Comparison of ENCODE assay signal across 26 cellular contexts in the genomic region with DNA sequence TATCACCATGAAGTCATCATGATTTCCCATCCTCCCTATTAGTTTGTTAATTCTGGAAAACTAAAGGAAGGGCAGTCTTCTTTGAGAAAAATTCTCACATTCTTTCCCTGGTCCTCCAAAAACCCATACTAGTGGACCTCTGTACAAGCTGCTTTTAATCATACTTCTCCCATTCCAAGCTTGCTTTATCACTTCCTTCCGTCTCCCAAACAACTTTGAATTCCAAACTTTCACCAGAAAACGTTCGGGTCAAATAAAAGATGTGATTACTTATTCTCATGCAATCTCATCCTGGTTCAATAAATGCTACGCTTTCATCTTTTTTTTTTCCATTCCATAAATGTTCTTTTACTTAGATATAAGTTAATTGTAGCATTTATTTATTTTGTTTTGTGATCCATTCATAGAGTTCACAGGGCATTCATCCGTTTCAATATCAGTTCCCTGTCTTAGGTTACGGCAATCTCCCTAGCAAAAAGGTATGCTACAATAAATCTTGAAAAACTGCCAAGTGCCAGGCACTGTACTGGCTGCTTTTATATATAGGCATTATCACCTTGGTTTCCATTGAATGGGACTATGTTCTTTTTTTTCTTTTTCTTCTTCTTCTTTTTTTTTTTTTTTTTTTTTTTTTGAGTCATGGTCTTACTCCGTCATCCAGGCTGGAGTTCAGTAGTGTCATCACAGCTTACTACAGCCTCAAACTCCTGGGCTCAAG.
DNase-seq lines count a peak whose midpoint lies in the region; ATAC-seq, FAIRE-seq and TF ChIP-seq lines count a peak whose summit lies in the region.
"Had no signal": no experiment of that assay in that cellular context is flagged by ENCODE, and none has a peak within 500 bp of the region (broad histone marks: within the 10 kb centered on the region; RNA-seq: fewer than 3 reads in every experiment).

No MANE protein-coding gene starts in this region.

- H4K20me1 ChIP-seq in osteoblast (ENCODE audit: insufficient read depth, low read length) = no peaks in the 10 kb centered on the region
- H4K20me1 ChIP-seq: BLaER1 treated with 17β-estradiol and CSF1 and Interleukin-3, amounts not matched to agents 10 nM and 100 nM had no signal

- intact Hi-C loops in body of pancreas (cut with DNase I) = no loop called here

- H3K36me3 ChIP-seq in BJ (ENCODE audit: control insufficient read depth, insufficient read depth, low read length) (no peaks in the 10 kb centered on the region), osteoblast (ENCODE audit: insufficient read depth, low read length) (no peaks in the 10 kb centered on the region), body of pancreas (replicated peaks in 1 of 2; ENCODE audit: insufficient read depth in 1 of 2, low read depth in 2 of 2) (no peaks in the 10 kb centered on the region)
- H3K36me3 ChIP-seq: BLaER1 treated with 17β-estradiol and CSF1 and Interleukin-3, amounts not matched to agents 10 nM and 100 nM; thyroid gland had no signal

- peak; percentile 62 for DNase-seq in BJ (ENCODE audit: low read depth)
- no peak for DNase-seq in HEK293T (ENCODE audit: extremely low spot score)
- DNase-seq in osteoblast (ENCODE audit: insufficient read length, low spot score, missing footprints) = no peak
- no peak for DNase-seq in SIG-M5 (lab: John Stamatoyannopoulos, UW)
- no peak for DNase-seq in body of pancreas
- DNase-seq: aorta; Caco-2; caudate nucleus; immature natural killer cell; left ventricle myocardium superior; naive thymus-derived CD4-positive, alpha-beta T cell; NCI-H1048; NCI-H187; NCI-H226; NCI-H774; occipital lobe; stimulated activated naive CD8-positive, alpha-beta T cell treated with anti-CD3 and anti-CD28 coated beads, Interleukin-15, amount 100 ng/mL, for 72 hours; thyroid gland had no signal

- no peak for TF ChIP-seq CTCF in BJ (IDR thresholded peaks at IDR 0.05; ENCODE audit: insufficient read depth, low read depth, low read length)
- TF ChIP-seq CTCF in osteoblast (IDR thresholded peaks at IDR 0.05; ENCODE audit: extremely low read depth, low read depth, low read length) = no peak
- no peak for TF ChIP-seq CTCF in body of pancreas (IDR thresholded peaks at IDR 0.05)

- ATAC-seq in GM21619 (IDR thresholded peaks at IDR 0.05; ENCODE audit: unreplicated experiment) = no peak
- ATAC-seq in body of pancreas = no peak
- ATAC-seq: left ventricle myocardium superior; naive thymus-derived CD4-positive, alpha-beta T cell; stimulated activated naive CD8-positive, alpha-beta T cell treated with anti-CD3 and anti-CD28 coated beads, Interleukin-15, amount 100 ng/mL, for 72 hours; WTC11 had no signal

- H3K9me3 ChIP-seq in osteoblast (ENCODE audit: low read depth, low read length) = no peaks in the 10 kb centered on the region
- no peaks in the 10 kb centered on the region for H3K9me3 ChIP-seq in body of pancreas
- H3K9me3 ChIP-seq: Caco-2, thyroid gland had no signal

- peak overlapping the region; percentile 6 for H2AFZ ChIP-seq in osteoblast (ENCODE audit: low read length)
- H2AFZ ChIP-seq: hepatocyte had no signal

- H3K4me1 ChIP-seq in osteoblast (ENCODE audit: insufficient read depth, low read length) (no peaks in the 10 kb centered on the region), body of pancreas (no peaks in the 10 kb centered on the region)
- H3K4me1 ChIP-seq: Caco-2, thyroid gland had no signal

- H3K27me3 ChIP-seq in BJ (ENCODE audit: control insufficient read depth, insufficient read depth, low read length) (no peaks in the 10 kb centered on the region), osteoblast (ENCODE audit: insufficient read depth, low read length) (no peaks in the 10 kb centered on the region), body of pancreas (no peaks in the 10 kb centered on the region)
- H3K27me3 ChIP-seq: BLaER1 treated with 17β-estradiol and CSF1 and Interleukin-3, amounts not matched to agents 10 nM and 100 nM; hepatocyte; thyroid gland had no signal

- peak overlapping the region; percentile 28 for H3K4me2 ChIP-seq in osteoblast (ENCODE audit: insufficient read depth, low read length)
- H3K4me2 ChIP-seq: BLaER1 treated with 17β-estradiol and CSF1 and Interleukin-3, amounts not matched to agents 10 nM and 100 nM; hepatocyte had no signal

- peak; percentile 78 for FAIRE-seq in endometrium (lab: Jason Lieb, UNC)
- FAIRE-seq: frontal cortex, H1 had no signal

- H3K27ac ChIP-seq in osteoblast (ENCODE audit: low read depth, low read length) = no peak overlapping the region
- H3K27ac ChIP-seq in body of pancreas = no peak overlapping the region
- H3K27ac ChIP-seq: BLaER1 treated with 17β-estradiol and CSF1 and Interleukin-3, amounts not matched to agents 10 nM and 100 nM; hepatocyte; HL-60; thyroid gland had no signal

- H3K4me3 ChIP-seq in BJ (ENCODE audit: low read depth, low read length) (no peak overlapping the region), osteoblast (ENCODE audit: insufficient read depth, low read length) (no peak overlapping the region), body of pancreas (no peak overlapping the region)
- H3K4me3 ChIP-seq: BLaER1 treated with 17β-estradiol and CSF1 and Interleukin-3, amounts not matched to agents 10 nM and 100 nM; hepatocyte; thyroid gland had no signal

- TF ChIP-seq POLR2A in body of pancreas (IDR thresholded peaks at IDR 0.05) = no peak

- no peaks in the 10 kb centered on the region for H3K79me2 ChIP-seq in osteoblast (ENCODE audit: insufficient read depth, low read length)
- H3K79me2 ChIP-seq: hepatocyte had no signal

- WGBS in body of pancreas, 2 donors = 56 to 61% methylated on average over 7 of the region's 7 CpGs

- POLR2A ChIA-PET in BJ (lab: Charles Lee) (interaction anchor here (0.5 kb wide), 1 partner anchor 20 kb away, joined by 3 read pairs; no protein-coding TSS in a partner anchor), HEK293T (lab: Yijun Ruan, JAX) (no interaction called here)

- CTCF ChIA-PET in BJ (lab: Yijun Ruan, JAX) = interaction anchor here (0.7 to 1.4 kb wide), 2 partner anchors 20 to 22 kb away, joined by 3 read pairs; no protein-coding TSS in a partner anchor
- CTCF ChIA-PET in HEK293T (lab: Yijun Ruan, JAX) = interaction anchor here (0.5 kb wide), 1 partner anchor 1235 kb away, joined by 4 read pairs; no protein-coding TSS in a partner anchor

TF ChIP-seq in HEK293T, 16 proteins besides CTCF, POLR2A, EP300 and RAD21:
- no peak for TF ChIP-seq ELF4 (IDR thresholded peaks at IDR 0.05)
- TF ChIP-seq ZNF384 (IDR thresholded peaks at IDR 0.05) = peak; percentile 51; the same call in 1 of the 2 replicates
